Comparison of ENCODE assay signal across 35 cellular contexts in the genomic region with DNA sequence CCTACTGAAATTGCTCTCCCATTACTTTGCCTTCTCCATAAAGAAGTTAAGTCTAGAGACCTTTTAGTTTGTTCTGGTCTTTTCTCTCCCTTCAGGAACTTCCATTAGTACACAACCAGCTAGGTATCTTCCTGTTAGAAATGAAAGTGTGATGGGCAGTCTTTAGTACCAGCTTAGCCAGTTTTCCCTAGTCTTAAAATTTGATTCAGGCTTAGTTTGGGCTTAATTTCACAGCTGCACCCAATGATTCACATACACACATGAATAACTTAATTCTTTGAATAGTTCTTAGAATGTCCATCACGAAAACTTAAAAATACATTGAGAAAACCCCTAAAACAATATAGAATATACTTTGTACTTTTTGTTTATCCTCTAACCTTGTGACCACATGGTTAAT.
"Had no signal": no experiment of that assay in that cellular context is flagged by ENCODE, and none has a peak within 500 bp of the region (broad histone marks: within the 10 kb centered on the region; RNA-seq: fewer than 3 reads in every experiment).

No MANE protein-coding gene starts in this region.

- H3K4me3 ChIP-seq: MG63 had no signal

- DNase-seq: Karpas-422, Kasumi-1, KG1, MG63, MM.1S, MV-4-11, NCI-H1048, NCI-H1092, NCI-H1092 treated with DMSO at 0.1 percent for 48 hours, NCI-H1105, NCI-H1105 treated with DMSO at 0.1 percent for 48 hours, NCI-H1417, NCI-H1417 treated with DMSO at 0.1 percent for 48 hours, NCI-H1436, NCI-H1436 treated with DMSO at 0.1 percent for 48 hours, NCI-H146, NCI-H1694, NCI-H1694 treated with DMSO at 0.1 percent for 48 hours, NCI-H187, NCI-H1930, NCI-H2029, NCI-H2029 treated with DMSO at 0.1 percent for 48 hours, NCI-H2081, NCI-H2081 treated with DMSO at 0.1 percent for 48 hours, NCI-H2107, NCI-H2171, NCI-H2171 treated with DMSO at 0.1 percent for 48 hours, NCI-H2227 treated with DMSO at 0.1 percent for 48 hours, NCI-H226, NCI-H345, NCI-H446, NCI-H446 treated with DMSO at 0.1 percent for 48 hours, NCI-H510A, NCI-H510A treated with DMSO at 0.1 percent for 48 hours had no signal

- H3K9ac ChIP-seq: KMS-11 had no signal

- H3K36me3 ChIP-seq: MG63 had no signal

- H3K9me3 ChIP-seq: MG63 had no signal

- H3K27me3 ChIP-seq: MG63 had no signal
